In genomic region chr12:75721790-75722189, GRCh38 we compare ENCODE assay signal across 11 cellular contexts.
DNase-seq lines count a peak whose midpoint lies in the region; ATAC-seq and TF ChIP-seq lines count a peak whose summit lies in the region.
"Had no signal": no experiment of that assay in that cellular context is flagged by ENCODE, and none has a peak within 500 bp of the region (broad histone marks: within the 10 kb centered on the region; RNA-seq: fewer than 3 reads in every experiment).

No MANE protein-coding gene starts in this region.

- TF ChIP-seq CTCF in body of pancreas (IDR thresholded peaks at IDR 0.05) = no peak
- TF ChIP-seq CTCF in suprapubic skin (IDR thresholded peaks at IDR 0.05) = no peak

- no peaks in the 10 kb centered on the region for H3K36me3 ChIP-seq in body of pancreas (replicated peaks in 1 of 2; ENCODE audit: insufficient read depth in 1 of 2, low read depth in 2 of 2)
- H3K36me3 ChIP-seq in mesenchymal stem cell (ENCODE audit: control insufficient read depth in 1 of 2, insufficient read depth in 2 of 2, low read depth in 1 of 2, low read length in 2 of 2) = no peaks in the 10 kb centered on the region
- no peaks in the 10 kb centered on the region for H3K36me3 ChIP-seq in suprapubic skin

- no peak overlapping the region for H3K4me3 ChIP-seq in body of pancreas
- no peak overlapping the region for H3K4me3 ChIP-seq in mesenchymal stem cell (ENCODE audit: insufficient read depth in 1 of 2, low read depth in 1 of 2, low read length in 2 of 2)
- no peak overlapping the region for H3K4me3 ChIP-seq in suprapubic skin

- no peak overlapping the region for H2AK5ac ChIP-seq in mesenchymal stem cell (ENCODE audit: low read length, severe bottlenecking)

- H3K27ac ChIP-seq in body of pancreas = peak overlapping the region; percentile 0 to 44 (median 30)
- peak overlapping the region; percentile 75 for H3K27ac ChIP-seq in mesenchymal stem cell (ENCODE audit: low read length, poor library complexity, severe bottlenecking)
- H3K27ac ChIP-seq in suprapubic skin = peak overlapping the region; percentile 66

- peak overlapping the region; percentile 82 for H3K9ac ChIP-seq in mesenchymal stem cell (ENCODE audit: low read length)

- no peak overlapping the region for H3K4me2 ChIP-seq in mesenchymal stem cell (ENCODE audit: low read length, poor library complexity, severe bottlenecking)

- H4K8ac ChIP-seq in mesenchymal stem cell (ENCODE audit: low read length) = no peak overlapping the region

- H3K4ac ChIP-seq in mesenchymal stem cell (ENCODE audit: low read depth in 1 of 2, low read length in 2 of 2) = peak overlapping the region in 1 of 2 experiments; percentile 71

- intact Hi-C loops in body of pancreas (cut with DNase I) = no loop called here

- H3K18ac ChIP-seq in mesenchymal stem cell (ENCODE audit: low read depth in 1 of 2, low read length in 2 of 2) = peak overlapping the region in 1 of 2 experiments; percentile 23

- no peak overlapping the region for H2AFZ ChIP-seq in mesenchymal stem cell (ENCODE audit: low read depth, low read length)

- H4K91ac ChIP-seq in mesenchymal stem cell (ENCODE audit: low read length) = no peak overlapping the region

- no peak overlapping the region for H2BK15ac ChIP-seq in mesenchymal stem cell (ENCODE audit: low read depth, poor library complexity, severe bottlenecking)

- TF ChIP-seq POLR2A in body of pancreas (IDR thresholded peaks at IDR 0.05) = no peak
- TF ChIP-seq POLR2A in suprapubic skin (IDR thresholded peaks at IDR 0.05) = no peak

- ATAC-seq in body of pancreas = no peak
- ATAC-seq in HG02610 (IDR thresholded peaks at IDR 0.05; ENCODE audit: unreplicated experiment) = no peak

- peak; percentile 23 for DNase-seq in NCI-H1694 treated with DMSO at 0.1 percent for 48 hours (lab: John Stamatoyannopoulos, UW)
- DNase-seq in NCI-H1694 (lab: John Stamatoyannopoulos, UW) = no peak
- DNase-seq in body of pancreas = no peak
- DNase-seq in mesenchymal stem cell = no peak
- DNase-seq in suprapubic skin (ENCODE audit: low spot score in 2 of 2) = no peak
- no peak for DNase-seq in GM19238 (ENCODE audit: insufficient read length, low spot score)
- DNase-seq in GF-D8 (lab: John Stamatoyannopoulos, UW) = no peak
- DNase-seq: ACHN; activated CD4-positive, alpha-beta T cell treated with anti-CD3 and anti-CD28 coated beads, Interleukin-2, amount 10 ng/mL, durations not matched to agents 24 days and 14 days; NCI-H510A had no signal

- no peak for TF ChIP-seq EP300 in suprapubic skin (IDR thresholded peaks at IDR 0.05)

- H3K27me3 ChIP-seq in body of pancreas (no peaks in the 10 kb centered on the region), mesenchymal stem cell (ENCODE audit: control insufficient read depth in 1 of 2, insufficient read depth in 1 of 2, low read length in 2 of 2) (no peaks in the 10 kb centered on the region), suprapubic skin (no peaks in the 10 kb centered on the region)

- no peak overlapping the region for H2BK12ac ChIP-seq in mesenchymal stem cell (ENCODE audit: low read length in 2 of 2)

- H2BK120ac ChIP-seq in mesenchymal stem cell (ENCODE audit: low read depth, low read length) = no peak overlapping the region

- H3K23ac ChIP-seq in mesenchymal stem cell (ENCODE audit: low read length in 2 of 2) = no peak overlapping the region

- 29 to 34% methylated on average over 2 of the region's 2 CpGs for WGBS in body of pancreas, 2 donors
- no CpG with 5 or more reads among the region's 2 CpGs for WGBS in mesenchymal stem cell
- 67% methylated on average over 2 of the region's 2 CpGs for WGBS in suprapubic skin

- H3K9me3 ChIP-seq in body of pancreas = no peaks in the 10 kb centered on the region
- H3K9me3 ChIP-seq in mesenchymal stem cell (ENCODE audit: control insufficient read depth, low read length) = no peaks in the 10 kb centered on the region
- H3K9me3 ChIP-seq in suprapubic skin = no peaks in the 10 kb centered on the region

- peaks cover 28% of the 10 kb centered on the region for H3K4me1 ChIP-seq in body of pancreas
- peaks cover 5% of the 10 kb centered on the region for H3K4me1 ChIP-seq in mesenchymal stem cell (ENCODE audit: control insufficient read depth, insufficient read depth, low read depth, low read length)
- H3K4me1 ChIP-seq in suprapubic skin = peaks cover 49% of the 10 kb centered on the region

- H3K79me1 ChIP-seq in mesenchymal stem cell (replicated peaks; ENCODE audit: low read length, poor library complexity, severe bottlenecking) = peaks cover 1% of the 10 kb centered on the region

- H2BK5ac ChIP-seq in mesenchymal stem cell (ENCODE audit: low read depth, low read length, poor library complexity, severe bottlenecking) = no peak overlapping the region

- H3K14ac ChIP-seq in mesenchymal stem cell (ENCODE audit: low read length in 2 of 2) = no peak overlapping the region
